In genomic region chr1:5906116-5906515, GRCh38 we compare ENCODE assay signal across 23 cellular contexts.
"Had no signal": no experiment of that assay in that cellular context is flagged by ENCODE, and none has a peak within 500 bp of the region (broad histone marks: within the 10 kb centered on the region; RNA-seq: fewer than 3 reads in every experiment).

No MANE protein-coding gene starts in this region.

- H3K36me3 ChIP-seq: ovary had no signal

- ATAC-seq: effector memory CD8-positive, alpha-beta T cell; gastroesophageal sphincter; left colon; naive thymus-derived CD4-positive, alpha-beta T cell; stimulated activated effector memory CD8-positive, alpha-beta T cell treated with anti-CD3 and anti-CD28 coated beads, Interleukin-12 subunit alpha, Interleukin-12 subunit beta, amount 100 ng/mL, for 72 hours; stimulated activated naive CD8-positive, alpha-beta T cell treated with anti-CD3 and anti-CD28 coated beads, Interleukin-15, Interleukin-2, amounts not matched to agents 100 U/mL and 50 U/mL, for 24 hours; upper lobe of right lung had no signal

- H3K27ac ChIP-seq: esophagus squamous epithelium, gastroesophageal sphincter, ovary, right atrium auricular region, sigmoid colon, skin epidermis, tibial artery, upper lobe of right lung had no signal

- H3K9me3 ChIP-seq: esophagus squamous epithelium, gastroesophageal sphincter, ovary, right atrium auricular region, sigmoid colon, tibial artery, upper lobe of right lung had no signal

- H3K4me1 ChIP-seq: gastroesophageal sphincter, right atrium auricular region, sigmoid colon, tibial artery, upper lobe of right lung had no signal

- H3K4me3 ChIP-seq: dorsolateral prefrontal cortex, esophagus squamous epithelium, gastroesophageal sphincter, ovary, right atrium auricular region, sigmoid colon, skin epidermis, tibial artery, upper lobe of right lung had no signal

- H3K27me3 ChIP-seq: dorsolateral prefrontal cortex, esophagus squamous epithelium, gastroesophageal sphincter, ovary, right atrium auricular region, sigmoid colon, tibial artery, upper lobe of right lung had no signal

- DNase-seq: cortex of kidney; effector memory CD8-positive, alpha-beta T cell; esophagus squamous epithelium; foreskin fibroblast; glutamatergic neuron; immature natural killer cell; kidney; left colon; mammary epithelial cell; naive thymus-derived CD4-positive, alpha-beta T cell; nephron progenitor cell; sigmoid colon; stimulated activated CD4-positive, alpha-beta T cell treated with anti-CD3 and anti-CD28 coated beads, Interleukin-12 subunit alpha, Interleukin-12 subunit beta, amount 100 ng/mL, for 4 hours; stimulated activated CD4-positive, alpha-beta T cell treated with anti-CD3 and anti-CD28 coated beads, Interleukin-2, amount 100 ng/mL, for 48 hours; stimulated activated naive CD8-positive, alpha-beta T cell treated with anti-CD3 and anti-CD28 coated beads, Interleukin-15, Interleukin-2, amounts not matched to agents 100 U/mL and 50 U/mL, for 24 hours; upper lobe of right lung had no signal
